In the genomic region with DNA sequence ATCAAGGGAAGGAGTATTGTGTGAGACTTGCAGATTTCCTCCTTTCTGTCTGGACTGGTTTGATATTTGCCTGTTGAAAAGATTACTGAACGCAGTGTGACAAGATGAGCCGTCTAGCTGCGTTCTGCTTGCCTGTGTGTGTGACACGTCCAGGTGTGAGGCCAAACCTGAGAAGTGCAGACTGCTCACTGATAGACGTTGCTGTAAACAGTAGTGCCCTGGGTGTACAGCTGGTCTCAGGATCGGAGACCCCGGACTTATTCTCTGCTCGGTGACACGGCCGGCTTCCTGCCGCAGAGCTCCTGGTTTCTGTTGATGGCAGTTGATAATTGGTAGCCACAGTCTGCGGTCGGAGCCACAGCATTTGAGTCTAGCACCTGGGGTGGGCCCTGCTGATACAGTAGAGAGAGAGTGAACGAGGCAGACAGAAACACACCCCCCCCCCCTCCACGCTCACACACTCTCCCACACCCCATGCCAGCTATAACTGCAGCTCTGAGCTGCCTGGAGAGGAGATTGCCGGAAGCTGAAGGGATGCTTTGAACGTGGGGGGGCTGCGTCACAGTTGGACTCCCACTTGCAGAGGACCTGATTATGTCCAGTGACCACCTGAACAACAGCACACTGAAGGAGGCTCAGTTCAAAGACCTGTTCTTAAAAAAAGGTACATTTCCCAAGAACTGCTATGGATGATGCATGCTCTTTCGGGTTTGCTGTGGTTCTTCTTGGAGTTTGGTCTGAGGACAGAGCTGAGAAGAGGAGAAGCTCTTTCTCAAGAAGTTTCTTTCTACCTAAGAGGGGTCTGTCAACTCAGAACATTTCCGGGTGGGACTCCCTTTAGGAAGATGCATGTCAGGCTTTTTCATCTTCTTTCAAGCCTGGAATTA, we compare ENCODE assay signal across 8 cellular contexts.
DNase-seq lines count a peak whose midpoint lies in the region; ATAC-seq lines count a peak whose summit lies in the region.

No MANE protein-coding gene starts in this region.

- H3K9ac ChIP-seq in mesenchymal stem cell (ENCODE audit: low read length), result peak overlapping the region; percentile 94

- no peak overlapping the region for H3K14ac ChIP-seq in mesenchymal stem cell (ENCODE audit: low read length in 2 of 2)

- H2BK12ac ChIP-seq in mesenchymal stem cell (ENCODE audit: low read length in 2 of 2), result no peak overlapping the region

- H3K36me3 ChIP-seq in mesenchymal stem cell (ENCODE audit: control insufficient read depth in 1 of 2, insufficient read depth in 2 of 2, low read depth in 1 of 2, low read length in 2 of 2), result no peaks in the 10 kb centered on the region

- peak; percentile 73 for ATAC-seq in GM18909 (IDR thresholded peaks at IDR 0.05; ENCODE audit: poor library complexity, unreplicated experiment)
- ATAC-seq in HG03060 (IDR thresholded peaks at IDR 0.05; ENCODE audit: low read depth, unreplicated experiment), result peak; percentile 29

- H3K27me3 ChIP-seq in mesenchymal stem cell (ENCODE audit: control insufficient read depth in 1 of 2, insufficient read depth in 1 of 2, low read length in 2 of 2), result peaks cover 23 to 47% of the 10 kb centered on the region in 2 experiments

- peak overlapping the region in 1 of 2 experiments; percentile 74 for H3K4me3 ChIP-seq in mesenchymal stem cell (ENCODE audit: insufficient read depth in 1 of 2, low read depth in 1 of 2, low read length in 2 of 2)

- H3K4me1 ChIP-seq in mesenchymal stem cell (ENCODE audit: control insufficient read depth, insufficient read depth, low read depth, low read length), result peaks cover 3% of the 10 kb centered on the region

- no peak overlapping the region for H2BK120ac ChIP-seq in mesenchymal stem cell (ENCODE audit: low read depth, low read length)

- no peaks in the 10 kb centered on the region for H3K79me1 ChIP-seq in mesenchymal stem cell (replicated peaks; ENCODE audit: low read length, poor library complexity, severe bottlenecking)

- H3K4me2 ChIP-seq in mesenchymal stem cell (ENCODE audit: low read length, poor library complexity, severe bottlenecking), result no peak overlapping the region

- H3K4ac ChIP-seq in mesenchymal stem cell (ENCODE audit: low read depth in 1 of 2, low read length in 2 of 2), result no peak overlapping the region

- H3K23ac ChIP-seq in mesenchymal stem cell (ENCODE audit: low read length in 2 of 2), result no peak overlapping the region

- DNase-seq in T follicular helper cell (ENCODE audit: low read depth) (peak; percentile 75), amygdala (lab: John Stamatoyannopoulos, UW) (peak in 44 of 56 donors; percentile 27 to 85 (median 70)), mesenchymal stem cell (no peak), mesenteric fat pad (ENCODE audit: low spot score) (no peak), NCI-H82 (lab: John Stamatoyannopoulos, UW) (no peak)
- peak; percentile 71 for DNase-seq in stimulated activated CD8-positive, alpha-beta memory T cell treated with anti-CD3 and anti-CD28 coated beads, Interleukin-4, amount 100 ng/mL, for 24 hours (ENCODE audit: low read depth)

- no peak overlapping the region for H2AK5ac ChIP-seq in mesenchymal stem cell (ENCODE audit: low read length, severe bottlenecking)

- H4K8ac ChIP-seq in mesenchymal stem cell (ENCODE audit: low read length), result no peak overlapping the region

- no peaks in the 10 kb centered on the region for H3K9me3 ChIP-seq in mesenchymal stem cell (ENCODE audit: control insufficient read depth, low read length)

- H3K27ac ChIP-seq in mesenchymal stem cell (ENCODE audit: low read length, poor library complexity, severe bottlenecking), result no peak overlapping the region

- 77% methylated on average over 18 of the region's 20 CpGs for whole genome bisulfite sequencing in mesenchymal stem cell

- no peak overlapping the region for H2BK15ac ChIP-seq in mesenchymal stem cell (ENCODE audit: low read depth, poor library complexity, severe bottlenecking)

- H3K18ac ChIP-seq in mesenchymal stem cell (ENCODE audit: low read depth in 1 of 2, low read length in 2 of 2), result no peak overlapping the region

- H2BK5ac ChIP-seq in mesenchymal stem cell (ENCODE audit: low read depth, low read length, poor library complexity, severe bottlenecking), result no peak overlapping the region

- H2AFZ ChIP-seq in mesenchymal stem cell (ENCODE audit: low read depth, low read length), result no peak overlapping the region

- no peak overlapping the region for H4K91ac ChIP-seq in mesenchymal stem cell (ENCODE audit: low read length)

Comparison
In these comparisons a context has a peak if more than half of its experiments do, and no peak if none do; other contexts are left out.
1. DNase-seq: peak in T follicular helper cell (single experiment), amygdala (44 of 56) and stimulated activated CD8-positive, alpha-beta memory T cell treated with anti-CD3 and anti-CD28 coated beads, Interleukin-4, amount 100 ng/mL, for 24 hours (single experiment); none in mesenchymal stem cell (single experiment), mesenteric fat pad (single experiment) and NCI-H82 (single experiment).